Comparison of ENCODE assay signal across 27 cellular contexts in the genomic region with DNA sequence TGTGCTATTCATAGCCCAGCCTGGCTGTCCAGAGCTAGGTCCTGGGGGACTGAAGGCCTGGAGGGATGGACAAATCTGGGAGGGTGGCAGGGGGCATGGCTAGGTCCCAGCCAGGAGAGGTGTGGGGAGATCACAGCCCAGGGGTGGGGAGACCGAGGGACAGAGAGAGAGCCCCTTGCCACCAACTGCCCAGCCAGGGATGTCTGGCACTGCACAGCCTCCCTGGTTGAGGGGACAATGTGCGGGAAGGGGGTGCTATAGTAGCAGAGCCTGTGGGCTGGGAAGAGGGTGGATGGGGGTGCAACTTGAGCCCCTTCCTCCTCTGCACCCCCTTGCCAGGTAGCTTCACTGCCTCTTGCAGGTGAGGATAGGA.
"Had no signal": no experiment of that assay in that cellular context is flagged by ENCODE, and none has a peak within 500 bp of the region (broad histone marks: within the 10 kb centered on the region; RNA-seq: fewer than 3 reads in every experiment).

No MANE protein-coding gene starts in this region.

- FAIRE-seq: colon, endometrium, frontal cortex, islet of Langerhans had no signal

- H3K27ac ChIP-seq: body of pancreas, epithelial cell of prostate, left ventricle myocardium inferior, neutrophil, skin epidermis, thyroid gland, upper lobe of right lung had no signal

- ATAC-seq: activated naive CD4-positive, alpha-beta T cell treated with anti-CD3 and anti-CD28 coated beads, Interleukin-2, amount 50 U/mL, for 72 hours; body of pancreas; sciatic nerve; upper lobe of right lung; WTC11 had no signal

- H3K27me3 ChIP-seq: body of pancreas, thyroid gland had no signal

- H3K4me3 Mint-ChIP-seq: activated T-cell treated with anti-CD3 and anti-CD28 coated beads, Interleukin-2, amount 50 U/mL, for 24 hours; natural killer cell treated with Interleukin-12 subunit alpha and Interleukin-12 subunit beta and Interleukin-15 and Interleukin-18, amount 100 ng/mL, for 72 hours; stimulated activated naive CD8-positive, alpha-beta T cell treated with anti-CD3 and anti-CD28 coated beads, Interleukin-15, Interleukin-2, amounts not matched to agents 100 ng/mL and 50 ng/mL, for 24 hours; WTC11 had no signal

- H3K4me3 ChIP-seq: body of pancreas, left ventricle myocardium inferior, lung, skin epidermis, thyroid gland, upper lobe of right lung had no signal

- DNase-seq: activated CD4-positive, alpha-beta T cell treated with anti-CD3 and anti-CD28 coated beads, Interleukin-2, amount 50 U/mL, for 48 hours; activated CD8-positive, alpha-beta memory T cell treated with anti-CD3 and anti-CD28 coated beads for 24 hours; activated T-cell treated with anti-CD3 and anti-CD28 coated beads, Interleukin-2, amount 50 U/mL, for 24 hours; anterior cingulate cortex; body of pancreas; effector CD8-positive, alpha-beta T cell; left ventricle myocardium inferior; mesendoderm; stimulated activated CD4-positive, alpha-beta T cell treated with anti-CD3 and anti-CD28 coated beads, Interleukin-12 subunit alpha, Interleukin-12 subunit beta, amount 100 ng/mL, for 4 hours; stimulated activated CD4-positive, alpha-beta T cell treated with anti-CD3 and anti-CD28 coated beads, Interleukin-4, amount 100 ng/mL, for 1 hour; T-helper 2 cell; thyroid gland; upper lobe of right lung had no signal

- H3K36me3 ChIP-seq: left ventricle myocardium inferior, neutrophil, thyroid gland, upper lobe of right lung had no signal

- H3K9me3 ChIP-seq: body of pancreas, neutrophil, thyroid gland, upper lobe of right lung had no signal

- H3K9me3 Mint-ChIP-seq: natural killer cell treated with Interleukin-12 subunit alpha and Interleukin-12 subunit beta and Interleukin-15 and Interleukin-18, amount 100 ng/mL, for 72 hours had no signal

- H3K4me1 ChIP-seq: upper lobe of right lung had no signal

- H3K36me3 Mint-ChIP-seq: natural killer cell treated with Interleukin-12 subunit alpha and Interleukin-12 subunit beta and Interleukin-15 and Interleukin-18, amount 100 ng/mL, for 72 hours had no signal

- H3K27ac Mint-ChIP-seq: activated naive CD4-positive, alpha-beta T cell treated with anti-CD3 and anti-CD28 coated beads, Interleukin-2, amount 50 U/mL, for 72 hours; activated T-cell treated with anti-CD3 and anti-CD28 coated beads, Interleukin-2, amount 50 U/mL, for 24 hours; natural killer cell treated with Interleukin-12 subunit alpha and Interleukin-12 subunit beta and Interleukin-15 and Interleukin-18, amount 100 ng/mL, for 72 hours; progenitor cell of endocrine pancreas; stimulated activated naive CD8-positive, alpha-beta T cell treated with anti-CD3 and anti-CD28 coated beads, Interleukin-15, Interleukin-2, amounts not matched to agents 100 ng/mL and 50 ng/mL, for 24 hours; WTC11 had no signal
